ENCODE assay signal across 27 cellular contexts in genomic region chr15:42367041-42367440, GRCh38. TPM values are rescaled to one million over a fixed set of nuclear protein-coding genes. Genes with fewer than 3 reads are reported as not detected.
DNase-seq lines count a peak whose midpoint lies in the region; ATAC-seq and TF ChIP-seq lines count a peak whose summit lies in the region.
"Had no signal": no experiment of that assay in that cellular context is flagged by ENCODE, and none has a peak within 500 bp of the region (broad histone marks: within the 10 kb centered on the region; RNA-seq: fewer than 3 reads in every experiment).

No MANE protein-coding gene starts in this region.

- peak; percentile 70 for DNase-seq in CD14-positive monocyte (ENCODE audit: low spot score)
- DNase-seq in MV-4-11 (lab: John Stamatoyannopoulos, UW): peak; percentile 91
- peak; percentile 21 for DNase-seq in choroid plexus epithelial cell (ENCODE audit: low read depth)
- DNase-seq in NCI-H2029 treated with DMSO at 0.1 percent for 48 hours (lab: John Stamatoyannopoulos, UW): no peak
- DNase-seq in NCI-H446 (lab: John Stamatoyannopoulos, UW): no peak
- no peak for DNase-seq in T-helper 9 cell
- DNase-seq: activated CD4-positive, alpha-beta T cell treated with anti-CD3 and anti-CD28 coated beads for 36 hours; activated naive CD8-positive, alpha-beta T cell treated with anti-CD3 and anti-CD28 coated beads for 36 hours; CD8-positive, alpha-beta memory T cell; colonic mucosa; HFFc6; islet precursor cell; mesendoderm; MM.1S; NCI-H187 treated with DMSO at 0.1 percent for 48 hours; posterior cingulate gyrus; RPMI8226; stimulated activated CD4-positive, alpha-beta T cell treated with anti-CD3 and anti-CD28 coated beads, Interleukin-2, amount 100 ng/mL, for 48 hours; stimulated activated naive CD8-positive, alpha-beta T cell treated with anti-CD3 and anti-CD28 coated beads, Interleukin-15, Interleukin-2, amounts not matched to agents 100 U/mL and 50 U/mL, for 24 hours; tibial artery had no signal

- no peak for ATAC-seq in GM18861 (IDR thresholded peaks at IDR 0.05; ENCODE audit: unreplicated experiment)
- ATAC-seq: activated CD4-positive, alpha-beta T cell treated with anti-CD3 and anti-CD28 coated beads for 36 hours; GM12878; natural killer cell treated with Interleukin-12 subunit alpha and Interleukin-12 subunit beta and Interleukin-15 and Interleukin-18, amount 100 ng/mL, for 72 hours; stimulated activated naive CD8-positive, alpha-beta T cell treated with anti-CD3 and anti-CD28 coated beads, Interleukin-15, Interleukin-2, amounts not matched to agents 100 U/mL and 50 U/mL, for 24 hours had no signal

- H3K9me3 Mint-ChIP-seq in CD14-positive monocyte: no peaks in the 10 kb centered on the region
- H3K9me3 Mint-ChIP-seq: CD8-positive, alpha-beta memory T cell; natural killer cell treated with Interleukin-12 subunit alpha and Interleukin-12 subunit beta and Interleukin-15 and Interleukin-18, amount 100 ng/mL, for 72 hours had no signal

- no peak for TF ChIP-seq CTCF in CD14-positive monocyte (IDR thresholded peaks at IDR 0.05)
- TF ChIP-seq CTCF in choroid plexus epithelial cell (conservative IDR thresholded peaks at IDR 0.05; ENCODE audit: low read depth, low read length): no peak
- TF ChIP-seq CTCF in neutrophil (IDR thresholded peaks at IDR 0.05): no peak

- peaks cover 94 to 97% of the 10 kb centered on the region in 2 experiments for H3K4me1 ChIP-seq in neutrophil (ENCODE audit: control insufficient read depth in 1 of 2, insufficient read depth in 1 of 2, low read depth in 1 of 2, low read length in 1 of 2)
- H3K4me1 ChIP-seq: colonic mucosa, tibial artery had no signal

- H3K36me3 Mint-ChIP-seq in CD14-positive monocyte: peaks cover 7 to 8% of the 10 kb centered on the region in 2 donors
- H3K36me3 Mint-ChIP-seq: brain; natural killer cell treated with Interleukin-12 subunit alpha and Interleukin-12 subunit beta and Interleukin-15 and Interleukin-18, amount 100 ng/mL, for 72 hours had no signal

- peak overlapping the region; percentile 87 for H3K27ac ChIP-seq in neutrophil
- H3K27ac ChIP-seq: colonic mucosa, hepatocyte, skin epidermis, tibial artery had no signal

- intact Hi-C loops in CD14-positive monocyte (cut with micrococcal nuclease): no loop called here

- H3K36me3 ChIP-seq in neutrophil: no peaks in the 10 kb centered on the region
- H3K36me3 ChIP-seq: colonic mucosa had no signal

- peak overlapping the region in 1 of 2 donors; percentile 72 for H3K4me3 Mint-ChIP-seq in CD14-positive monocyte
- H3K4me3 Mint-ChIP-seq: activated CD4-positive, alpha-beta T cell treated with anti-CD3 and anti-CD28 coated beads for 36 hours; activated naive CD8-positive, alpha-beta T cell treated with anti-CD3 and anti-CD28 coated beads for 36 hours; brain; CD8-positive, alpha-beta memory T cell; HFFc6; natural killer cell treated with Interleukin-12 subunit alpha and Interleukin-12 subunit beta and Interleukin-15 and Interleukin-18, amount 100 ng/mL, for 72 hours had no signal

- H3K27me3 ChIP-seq in neutrophil: no peaks in the 10 kb centered on the region
- H3K27me3 ChIP-seq: colonic mucosa, hepatocyte, tibial artery had no signal

- H3K4me3 ChIP-seq in choroid plexus epithelial cell (ENCODE audit: low read depth, low read length) (no peak overlapping the region), neutrophil (ENCODE audit: low read depth in 1 of 2, low read length in 1 of 2) (peak overlapping the region; percentile 15 to 34)
- H3K4me3 ChIP-seq: colonic mucosa, GM12878, hepatocyte, skin epidermis, tibial artery had no signal

- H3K27ac Mint-ChIP-seq in CD14-positive monocyte: peak overlapping the region; percentile 88 to 94 (median 94)
- H3K27ac Mint-ChIP-seq: activated CD4-positive, alpha-beta T cell treated with anti-CD3 and anti-CD28 coated beads for 36 hours; activated naive CD8-positive, alpha-beta T cell treated with anti-CD3 and anti-CD28 coated beads for 36 hours; brain; HFFc6; natural killer cell treated with Interleukin-12 subunit alpha and Interleukin-12 subunit beta and Interleukin-15 and Interleukin-18, amount 100 ng/mL, for 72 hours had no signal

- peaks cover 0 to 3% (median 0%) of the 10 kb centered on the region in 3 donors for H3K27me3 Mint-ChIP-seq in CD14-positive monocyte (ENCODE audit: low read depth in 3 of 3)
- H3K27me3 Mint-ChIP-seq: activated CD4-positive, alpha-beta T cell treated with anti-CD3 and anti-CD28 coated beads for 36 hours; activated naive CD8-positive, alpha-beta T cell treated with anti-CD3 and anti-CD28 coated beads for 36 hours; CD8-positive, alpha-beta memory T cell; natural killer cell treated with Interleukin-12 subunit alpha and Interleukin-12 subunit beta and Interleukin-15 and Interleukin-18, amount 100 ng/mL, for 72 hours had no signal

- no peaks in the 10 kb centered on the region for H3K9me3 ChIP-seq in neutrophil
- H3K9me3 ChIP-seq: colonic mucosa, tibial artery had no signal

- H3K4me1 Mint-ChIP-seq in CD14-positive monocyte: peaks cover 68% of the 10 kb centered on the region
- H3K4me1 Mint-ChIP-seq: activated CD4-positive, alpha-beta T cell treated with anti-CD3 and anti-CD28 coated beads for 36 hours; activated naive CD8-positive, alpha-beta T cell treated with anti-CD3 and anti-CD28 coated beads for 36 hours; brain; CD8-positive, alpha-beta memory T cell had no signal

RNA-seq across cellular contexts. Expression of gene CAPN3, which starts 7.7 kb away (rescaled TPM):
- polyA plus RNA-seq in CD14-positive monocyte: 1 to 10 TPM; 2.9 to 3.6 TPM

Comparison
In these comparisons a context has a peak if more than half of its experiments do, and no peak if none do; other contexts are left out.
1. DNase-seq: peak in CD14-positive monocyte (single experiment), MV-4-11 (single experiment) and choroid plexus epithelial cell (single experiment); none in NCI-H2029 treated with DMSO at 0.1 percent for 48 hours (single experiment), NCI-H446 (0 of 2) and T-helper 9 cell (single experiment).